Comparison of ENCODE assay signal across 8 cellular contexts in the genomic region with DNA sequence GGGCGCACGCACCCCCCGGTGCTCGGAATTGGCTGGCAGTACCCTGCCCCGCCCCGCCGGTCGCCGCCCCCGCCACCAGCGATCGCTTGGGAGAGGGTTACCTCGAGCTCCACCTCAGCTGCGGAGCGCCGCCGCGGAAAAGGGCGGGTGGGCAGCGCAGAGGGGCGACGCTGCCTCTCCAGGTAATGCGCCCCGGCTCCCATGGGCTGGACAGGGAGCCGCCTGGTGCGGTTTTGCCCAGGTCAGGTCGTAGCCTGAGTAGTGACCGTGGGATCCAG. TPM values are rescaled to one million over a fixed set of nuclear protein-coding genes. Genes with fewer than 3 reads are reported as not detected.
DNase-seq lines count a peak whose midpoint lies in the region; ATAC-seq and TF ChIP-seq lines count a peak whose summit lies in the region.

No MANE protein-coding gene starts in this region.

- peak; percentile 62 for DNase-seq in 8988T
- DNase-seq in activated T-cell treated with anti-CD3 and anti-CD28 coated beads, Interleukin-2, amount 50 U/mL, for 72 hours: peak; percentile 76 to 79
- no peak for DNase-seq in fibroblast of pulmonary artery (ENCODE audit: low read depth)
- DNase-seq in osteoblast (ENCODE audit: insufficient read length, low spot score, missing footprints): peak; percentile 93
- DNase-seq in upper lobe of left lung: peak; percentile 69 to 94
- no peak for DNase-seq in GOT3 (lab: John Stamatoyannopoulos, UW)
- no peak for DNase-seq in NCI-H1694 (lab: John Stamatoyannopoulos, UW)

- no peaks in the 10 kb centered on the region for H3K27me3 ChIP-seq in KMS-11 (ENCODE audit: insufficient read depth, low read depth)
- peaks cover 24% of the 10 kb centered on the region for H3K27me3 ChIP-seq in osteoblast (ENCODE audit: insufficient read depth, low read length)
- no peaks in the 10 kb centered on the region for H3K27me3 ChIP-seq in upper lobe of left lung

- TF ChIP-seq CTCF in KMS-11 (conservative IDR thresholded peaks at IDR 0.05; ENCODE audit: low read depth, low read length) (no peak), fibroblast of pulmonary artery (IDR thresholded peaks at IDR 0.05; ENCODE audit: low read length, missing control alignments) (no peak), osteoblast (IDR thresholded peaks at IDR 0.05; ENCODE audit: extremely low read depth, low read depth, low read length) (no peak), upper lobe of left lung (IDR thresholded peaks at IDR 0.05) (no peak)

- peak overlapping the region; percentile 82 for H3K27ac Mint-ChIP-seq in activated T-cell treated with anti-CD3 and anti-CD28 coated beads, Interleukin-2, amount 50 U/mL, for 72 hours

- 0% methylated on average over 1 of the region's 28 CpGs; no CpG with 5 or more reads in 1 of the 2 donors for WGBS in upper lobe of left lung, 2 donors

- H3K4me3 ChIP-seq in KMS-11 (IDR thresholded peaks at IDR 0.05; ENCODE audit: insufficient read depth, low read depth, low read length) (no peak overlapping the region), fibroblast of pulmonary artery (replicated peaks; ENCODE audit: low read depth, low read length) (peak overlapping the region; percentile 77), osteoblast (ENCODE audit: insufficient read depth, low read length) (peak overlapping the region; percentile 86), upper lobe of left lung (peak overlapping the region; percentile 74 to 98 (median 96))

- ATAC-seq in activated T-cell treated with anti-CD3 and anti-CD28 coated beads, Interleukin-2, amount 50 U/mL, for 72 hours (replicated peaks in 1 of 2): peak; percentile 16 to 26
- ATAC-seq in upper lobe of left lung (ENCODE audit: low FRiP score in 2 of 2): peak; percentile 2 to 19

- H3K9ac ChIP-seq in KMS-11: peak overlapping the region; percentile 52

- H3K36me3 Mint-ChIP-seq in activated T-cell treated with anti-CD3 and anti-CD28 coated beads, Interleukin-2, amount 50 U/mL, for 72 hours (ENCODE audit: insufficient read depth in 2 of 2): peaks cover 8 to 20% of the 10 kb centered on the region in 2 donors

- no peak overlapping the region; the same call in 1 of the 2 replicates for H3K27ac ChIP-seq in KMS-11
- H3K27ac ChIP-seq in osteoblast (ENCODE audit: low read depth, low read length): peak overlapping the region; percentile 57
- H3K27ac ChIP-seq in upper lobe of left lung: peak overlapping the region; percentile 94 to 97 (median 96)

- H3K9me3 Mint-ChIP-seq in activated T-cell treated with anti-CD3 and anti-CD28 coated beads, Interleukin-2, amount 50 U/mL, for 72 hours: no peaks in the 10 kb centered on the region

- H3K79me2 ChIP-seq in KMS-11 (ENCODE audit: insufficient read depth, low read depth) (peaks cover 10% of the 10 kb centered on the region; the same call in 1 of the 2 replicates), osteoblast (ENCODE audit: insufficient read depth, low read length) (peaks cover 17% of the 10 kb centered on the region)

- H3K4me2 ChIP-seq in KMS-11 (peak overlapping the region; percentile 100), osteoblast (ENCODE audit: insufficient read depth, low read length) (peak overlapping the region; percentile 97)

- H4K20me1 ChIP-seq in KMS-11 (ENCODE audit: insufficient read depth) (no peaks in the 10 kb centered on the region), osteoblast (ENCODE audit: insufficient read depth, low read length) (peaks cover 11% of the 10 kb centered on the region)

- TF ChIP-seq EP300 in upper lobe of left lung (IDR thresholded peaks at IDR 0.05): no peak

- H2AFZ ChIP-seq in KMS-11 (ENCODE audit: low read depth) (peak overlapping the region; percentile 72), osteoblast (ENCODE audit: low read length) (peak overlapping the region; percentile 87)

- no peak for TF ChIP-seq POLR2A in upper lobe of left lung (IDR thresholded peaks at IDR 0.05)

- H3K9me3 ChIP-seq in osteoblast (ENCODE audit: low read depth, low read length): no peaks in the 10 kb centered on the region
- no peaks in the 10 kb centered on the region for H3K9me3 ChIP-seq in upper lobe of left lung

- H3K4me3 Mint-ChIP-seq in activated T-cell treated with anti-CD3 and anti-CD28 coated beads, Interleukin-2, amount 50 U/mL, for 72 hours: peak overlapping the region; percentile 96 to 99

- H3K4me1 Mint-ChIP-seq in activated T-cell treated with anti-CD3 and anti-CD28 coated beads, Interleukin-2, amount 50 U/mL, for 72 hours (ENCODE audit: low read depth): peaks cover 49% of the 10 kb centered on the region

- H3K4me1 ChIP-seq in KMS-11 (ENCODE audit: low read depth, poor library complexity, severe bottlenecking): peaks cover 21% of the 10 kb centered on the region
- peaks cover 25% of the 10 kb centered on the region for H3K4me1 ChIP-seq in osteoblast (ENCODE audit: insufficient read depth, low read length)
- peaks cover 30 to 56% (median 38%) of the 10 kb centered on the region in 4 donors for H3K4me1 ChIP-seq in upper lobe of left lung

- H3K36me3 ChIP-seq in KMS-11 (ENCODE audit: insufficient read depth): no peaks in the 10 kb centered on the region
- H3K36me3 ChIP-seq in osteoblast (ENCODE audit: insufficient read depth, low read length): no peaks in the 10 kb centered on the region
- no peaks in the 10 kb centered on the region for H3K36me3 ChIP-seq in upper lobe of left lung

- H3K27me3 Mint-ChIP-seq in activated T-cell treated with anti-CD3 and anti-CD28 coated beads, Interleukin-2, amount 50 U/mL, for 72 hours (ENCODE audit: low read depth): no peaks in the 10 kb centered on the region

RNA-seq across cellular contexts. Expression of gene PFKFB3, which starts 1.3 kb away (rescaled TPM):
- 100 to 1,000 TPM; 120 to 153 TPM for total RNA-seq in activated T-cell treated with anti-CD3 and anti-CD28 coated beads, Interleukin-2, amount 50 U/mL, for 72 hours
- 7.1 and 19.2 TPM in 2 replicates for total RNA-seq in osteoblast
- 100 to 1,000 TPM in 1 of 6 donors, 10 to 100 TPM in 5; 48.2 to 236 (median 83.5) TPM for total RNA-seq in upper lobe of left lung

Comparison
In these comparisons a context has a peak if more than half of its experiments do, and no peak if none do; other contexts are left out.
1. DNase-seq: peak in 8988T (single experiment), activated T-cell treated with anti-CD3 and anti-CD28 coated beads, Interleukin-2, amount 50 U/mL, for 72 hours (2 of 2), osteoblast (single experiment) and upper lobe of left lung (2 of 2); none in fibroblast of pulmonary artery (single experiment), GOT3 (single experiment) and NCI-H1694 (single experiment).